In the genomic region with DNA sequence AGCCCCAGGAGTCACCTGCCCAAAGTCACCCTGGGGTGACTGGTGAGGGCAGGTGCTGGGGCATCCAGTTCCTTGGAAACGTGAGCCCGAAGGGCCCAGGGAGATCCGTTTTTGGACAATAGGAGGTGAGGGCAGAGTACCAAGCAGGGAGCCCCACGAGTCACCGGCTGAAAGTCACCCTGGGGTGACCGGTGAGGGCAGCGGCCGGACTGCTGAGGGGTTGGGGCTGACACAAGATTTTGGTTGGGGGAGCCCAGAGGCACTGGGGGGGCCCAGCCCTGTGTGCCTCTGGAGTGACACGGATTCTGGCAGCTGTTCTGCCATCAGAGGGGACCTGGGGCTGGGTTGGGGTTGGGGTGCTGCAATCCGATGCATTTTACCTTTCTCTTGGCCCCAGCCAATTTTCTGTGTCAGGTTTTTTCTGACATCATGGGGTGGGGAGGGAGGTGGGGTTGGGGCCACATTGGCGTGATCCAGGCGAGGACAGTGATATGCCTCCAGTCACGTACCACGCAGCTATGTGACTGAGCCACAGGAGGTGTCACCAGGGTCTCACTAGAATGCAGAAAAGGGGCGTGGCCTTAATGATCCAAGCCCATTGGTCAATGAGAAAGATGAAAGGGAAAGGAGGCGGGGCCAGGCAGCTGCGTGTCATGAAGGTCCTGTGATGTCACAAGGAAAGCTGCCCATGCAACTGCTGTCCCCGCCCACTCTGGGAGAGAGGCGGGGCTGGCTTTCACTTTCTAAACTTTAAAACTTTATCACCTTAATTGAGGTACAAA, we compare ENCODE assay signal across 1 cellular context.
TF ChIP-seq lines count a peak whose summit lies in the region.

No MANE protein-coding gene starts in this region.

TF ChIP-seq in H1, 55 proteins besides CTCF, POLR2A, EP300 and RAD21:
- peak; percentile 47; the same call in 1 of the 2 replicates for TF ChIP-seq CREB1 (IDR thresholded peaks at IDR 0.05)
TF ChIP-seq in H1: peak in this region for 1; not testable (repeated sequence) for 54.
